In genomic region chr5:137856916-137857862, GRCh38 we compare ENCODE assay signal across 15 cellular contexts. TPM values are rescaled to one million over a fixed set of nuclear protein-coding genes. Genes with fewer than 3 reads are reported as not detected.
A peak's percentile ranks its signal among the peaks of the same experiment; 100 is the strongest.
DNase-seq lines count a peak whose midpoint lies in the region; ATAC-seq lines count a peak whose summit lies in the region.
"Had no signal": no experiment of that assay in that cellular context is flagged by ENCODE, and none has a peak within 500 bp of the region (broad histone marks: within the 10 kb centered on the region; RNA-seq: fewer than 3 reads in every experiment).

No MANE protein-coding gene starts in this region.

- no peaks in the 10 kb centered on the region for H3K36me3 ChIP-seq in skeletal muscle tissue (ENCODE audit: control insufficient read depth in 3 of 3, insufficient read depth in 3 of 3, low read length in 3 of 3)
- H3K36me3 ChIP-seq: prostate gland, stomach had no signal

- peaks cover 11 to 24% (median 12%) of the 10 kb centered on the region in 3 donors for H3K4me1 ChIP-seq in skeletal muscle tissue (ENCODE audit: control insufficient read depth in 3 of 3, insufficient read depth in 3 of 3, low read length in 3 of 3)

- no peaks in the 10 kb centered on the region for H3K27me3 ChIP-seq in skeletal muscle tissue (ENCODE audit: control insufficient read depth in 3 of 3, insufficient read depth in 3 of 3, low read length in 3 of 3)
- H3K27me3 ChIP-seq: stomach had no signal

- no peaks in the 10 kb centered on the region for H3K9me3 ChIP-seq in skeletal muscle tissue (ENCODE audit: control insufficient read depth in 3 of 3, low read length in 3 of 3)
- H3K9me3 ChIP-seq: prostate gland, stomach had no signal

- peak overlapping the region; percentile 6 to 53 (median 38) for H3K4me3 ChIP-seq in skeletal muscle tissue (ENCODE audit: low read length in 3 of 3)
- H3K4me3 ChIP-seq: prostate gland had no signal

- peak; percentile 37 for ATAC-seq in GM18868 (IDR thresholded peaks at IDR 0.05; ENCODE audit: unreplicated experiment)
- peak; percentile 44 for ATAC-seq in HG03442 (IDR thresholded peaks at IDR 0.05; ENCODE audit: unreplicated experiment)
- peak; percentile 47 for ATAC-seq in Right ventricle myocardium superior (ENCODE audit: poor library complexity)
- ATAC-seq in GM19351 (IDR thresholded peaks at IDR 0.05; ENCODE audit: unreplicated experiment), result no peak
- no peak for ATAC-seq in GM18909 (IDR thresholded peaks at IDR 0.05; ENCODE audit: poor library complexity, unreplicated experiment)
- ATAC-seq: activated T-cell treated with anti-CD3 and anti-CD28 coated beads, Interleukin-2, amount 50 U/mL, for 72 hours; CD8-positive, alpha-beta T cell had no signal

- H3K9ac ChIP-seq in skeletal muscle tissue (ENCODE audit: low read depth in 1 of 3, low read length in 3 of 3), result peak overlapping the region; percentile 63 to 68 (median 66)

- peak overlapping the region; percentile 83 for H3K27ac ChIP-seq in skeletal muscle tissue (ENCODE audit: low read depth, low read length)

- no peak for DNase-seq in Right ventricle myocardium superior
- no peak for DNase-seq in NCI-H774 (lab: John Stamatoyannopoulos, UW)
- DNase-seq in NCI-H146 (lab: John Stamatoyannopoulos, UW), result no peak
- DNase-seq: activated CD4-positive, alpha-beta T cell treated with anti-CD3 and anti-CD28 coated beads for 4 hours; activated T-cell treated with anti-CD3 and anti-CD28 coated beads, Interleukin-2, amount 50 U/mL, for 72 hours; CD8-positive, alpha-beta T cell; stomach had no signal

- intact Hi-C loops in Right ventricle myocardium superior (cut with DNase I), result no loop called here

RNA-seq across cellular contexts. Expression of gene MYOT, which starts 10.5 kb away (rescaled TPM):
- total RNA-seq in Right ventricle myocardium superior (11.7 TPM), skeletal muscle tissue (54.8 TPM)
- total RNA-seq: activated T-cell treated with anti-CD3 and anti-CD28 coated beads, Interleukin-2, amount 50 U/mL, for 72 hours; CD8-positive, alpha-beta T cell; mesothelial cell of epicardium; OCI-LY7 had no signal

RNA-seq across cellular contexts. Expression of gene PKD2L2, which starts 32.1 kb away (rescaled TPM):
- 0.48 TPM for total RNA-seq in Right ventricle myocardium superior
- 2.6 TPM for total RNA-seq in skeletal muscle tissue
- total RNA-seq: CD8-positive, alpha-beta T cell; mesothelial cell of epicardium; OCI-LY7; stomach had no signal

Comparison
In these comparisons a context has a peak if more than half of its experiments do, and no peak if none do; other contexts are left out.
1. ATAC-seq: peak in GM18868 (single experiment), HG03442 (single experiment) and Right ventricle myocardium superior (single experiment); none in GM19351 (single experiment) and GM18909 (single experiment).